Comparison of ENCODE assay signal across 1 cellular context in genomic region chr9:137188490-137189296, GRCh38.
TF ChIP-seq lines count a peak whose summit lies in the region.

A gene with protein sequence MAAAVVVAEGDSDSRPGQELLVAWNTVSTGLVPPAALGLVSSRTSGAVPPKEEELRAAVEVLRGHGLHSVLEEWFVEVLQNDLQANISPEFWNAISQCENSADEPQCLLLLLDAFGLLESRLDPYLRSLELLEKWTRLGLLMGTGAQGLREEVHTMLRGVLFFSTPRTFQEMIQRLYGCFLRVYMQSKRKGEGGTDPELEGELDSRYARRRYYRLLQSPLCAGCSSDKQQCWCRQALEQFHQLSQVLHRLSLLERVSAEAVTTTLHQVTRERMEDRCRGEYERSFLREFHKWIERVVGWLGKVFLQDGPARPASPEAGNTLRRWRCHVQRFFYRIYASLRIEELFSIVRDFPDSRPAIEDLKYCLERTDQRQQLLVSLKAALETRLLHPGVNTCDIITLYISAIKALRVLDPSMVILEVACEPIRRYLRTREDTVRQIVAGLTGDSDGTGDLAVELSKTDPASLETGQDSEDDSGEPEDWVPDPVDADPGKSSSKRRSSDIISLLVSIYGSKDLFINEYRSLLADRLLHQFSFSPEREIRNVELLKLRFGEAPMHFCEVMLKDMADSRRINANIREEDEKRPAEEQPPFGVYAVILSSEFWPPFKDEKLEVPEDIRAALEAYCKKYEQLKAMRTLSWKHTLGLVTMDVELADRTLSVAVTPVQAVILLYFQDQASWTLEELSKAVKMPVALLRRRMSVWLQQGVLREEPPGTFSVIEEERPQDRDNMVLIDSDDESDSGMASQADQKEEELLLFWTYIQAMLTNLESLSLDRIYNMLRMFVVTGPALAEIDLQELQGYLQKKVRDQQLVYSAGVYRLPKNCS (minus strand): TSS chr9:137188560. CDS start chr9:137188532, 28 bp downstream.
A gene with protein sequence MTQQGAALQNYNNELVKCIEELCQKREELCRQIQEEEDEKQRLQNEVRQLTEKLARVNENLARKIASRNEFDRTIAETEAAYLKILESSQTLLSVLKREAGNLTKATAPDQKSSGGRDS (plus strand): TSS chr9:137188676. CDS start chr9:137188727, 51 bp downstream.

TF ChIP-seq in K562, 482 proteins besides CTCF, POLR2A, EP300 and RAD21 (continued from another document and continues in another):
- TF ChIP-seq, protein P1, sequence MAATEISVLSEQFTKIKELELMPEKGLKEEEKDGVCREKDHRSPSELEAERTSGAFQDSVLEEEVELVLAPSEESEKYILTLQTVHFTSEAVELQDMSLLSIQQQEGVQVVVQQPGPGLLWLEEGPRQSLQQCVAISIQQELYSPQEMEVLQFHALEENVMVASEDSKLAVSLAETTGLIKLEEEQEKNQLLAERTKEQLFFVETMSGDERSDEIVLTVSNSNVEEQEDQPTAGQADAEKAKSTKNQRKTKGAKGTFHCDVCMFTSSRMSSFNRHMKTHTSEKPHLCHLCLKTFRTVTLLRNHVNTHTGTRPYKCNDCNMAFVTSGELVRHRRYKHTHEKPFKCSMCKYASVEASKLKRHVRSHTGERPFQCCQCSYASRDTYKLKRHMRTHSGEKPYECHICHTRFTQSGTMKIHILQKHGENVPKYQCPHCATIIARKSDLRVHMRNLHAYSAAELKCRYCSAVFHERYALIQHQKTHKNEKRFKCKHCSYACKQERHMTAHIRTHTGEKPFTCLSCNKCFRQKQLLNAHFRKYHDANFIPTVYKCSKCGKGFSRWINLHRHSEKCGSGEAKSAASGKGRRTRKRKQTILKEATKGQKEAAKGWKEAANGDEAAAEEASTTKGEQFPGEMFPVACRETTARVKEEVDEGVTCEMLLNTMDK (IDR thresholded peaks at IDR 0.05; ENCODE audit: borderline replicate concordance, insufficient read depth, low read depth, low read length, poor library complexity, severe bottlenecking) = peak; percentile 9
- no peak for TF ChIP-seq ZC3H11A (IDR thresholded peaks at IDR 0.05; ENCODE audit: low read depth, low read length)
- TF ChIP-seq, protein P2, sequence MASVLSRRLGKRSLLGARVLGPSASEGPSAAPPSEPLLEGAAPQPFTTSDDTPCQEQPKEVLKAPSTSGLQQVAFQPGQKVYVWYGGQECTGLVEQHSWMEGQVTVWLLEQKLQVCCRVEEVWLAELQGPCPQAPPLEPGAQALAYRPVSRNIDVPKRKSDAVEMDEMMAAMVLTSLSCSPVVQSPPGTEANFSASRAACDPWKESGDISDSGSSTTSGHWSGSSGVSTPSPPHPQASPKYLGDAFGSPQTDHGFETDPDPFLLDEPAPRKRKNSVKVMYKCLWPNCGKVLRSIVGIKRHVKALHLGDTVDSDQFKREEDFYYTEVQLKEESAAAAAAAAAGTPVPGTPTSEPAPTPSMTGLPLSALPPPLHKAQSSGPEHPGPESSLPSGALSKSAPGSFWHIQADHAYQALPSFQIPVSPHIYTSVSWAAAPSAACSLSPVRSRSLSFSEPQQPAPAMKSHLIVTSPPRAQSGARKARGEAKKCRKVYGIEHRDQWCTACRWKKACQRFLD (CRISPR knock-in tag; IDR thresholded peaks at IDR 0.05) = 0 out of 2 replicates have a peak, but pooled peaks have one; percentile 51
- no peak for TF ChIP-seq ZSCAN29 (IDR thresholded peaks at IDR 0.05)
- TF ChIP-seq DIDO1 (tag; IDR thresholded peaks at IDR 0.05; ENCODE audit: low read depth) = peak; percentile 94
- no peak for TF ChIP-seq ZNF830 (CRISPR knock-in tag; IDR thresholded peaks at IDR 0.05)
- peak; percentile 80 for TF ChIP-seq HNRNPL (IDR thresholded peaks at IDR 0.05; ENCODE audit: low read depth, low read length)
- no peak for TF ChIP-seq TRIM25 (IDR thresholded peaks at IDR 0.05; ENCODE audit: borderline replicate concordance)
- TF ChIP-seq KDM2B (CRISPR knock-in tag; IDR thresholded peaks at IDR 0.05) = peak; percentile 6; the same call in 1 of the 2 replicates
- no peak for TF ChIP-seq ZNF785 (CRISPR knock-in tag; IDR thresholded peaks at IDR 0.05)
- TF ChIP-seq ZBTB17 (CRISPR knock-in tag; IDR thresholded peaks at IDR 0.05) = peak; percentile 46; the same call in 1 of the 2 replicates
- peak; percentile 88 for TF ChIP-seq MYC (IDR thresholded peaks at IDR 0.05; ENCODE audit: low read depth, low read length)
- no peak for TF ChIP-seq MYC (CRISPR knock-in tag; IDR thresholded peaks at IDR 0.05; ENCODE audit: borderline replicate concordance, low read depth)
- TF ChIP-seq KLF13 (tag; IDR thresholded peaks at IDR 0.05; ENCODE audit: borderline replicate concordance, low read depth) = no peak; the same call in 1 of the 2 replicates
- TF ChIP-seq SOX6 (IDR thresholded peaks at IDR 0.05) = peak; percentile 59; the same call in 1 of the 2 replicates
- peak; percentile 56 for TF ChIP-seq DACH1 (IDR thresholded peaks at IDR 0.05; ENCODE audit: partially characterized antibody)
- TF ChIP-seq ZSCAN32 (CRISPR knock-in tag; IDR thresholded peaks at IDR 0.05) = no peak
- no peak for TF ChIP-seq MCM2 (IDR thresholded peaks at IDR 0.05; ENCODE audit: low read depth)
- TF ChIP-seq CBFA2T2 (conservative IDR thresholded peaks at IDR 0.05) = no peak
- peak; percentile 36; the same call in 1 of the 2 replicates for TF ChIP-seq MAFK (IDR thresholded peaks at IDR 0.05; ENCODE audit: low read length)
- TF ChIP-seq EGR1 (conservative IDR thresholded peaks at IDR 0.05) = peak; percentile 30; the same call in 1 of the 2 replicates
- peak; percentile 89 for TF ChIP-seq GABPB1 (CRISPR knock-in tag; IDR thresholded peaks at IDR 0.05)
- peak; percentile 74; the same call in 1 of the 2 replicates for TF ChIP-seq ZBTB7A (IDR thresholded peaks at IDR 0.05; ENCODE audit: borderline replicate concordance, control insufficient read depth, low read depth, low read length)
- TF ChIP-seq HNRNPLL (IDR thresholded peaks at IDR 0.05; ENCODE audit: low read depth, low read length, poor library complexity, severe bottlenecking) = peak; percentile 74
- TF ChIP-seq, protein P3, sequence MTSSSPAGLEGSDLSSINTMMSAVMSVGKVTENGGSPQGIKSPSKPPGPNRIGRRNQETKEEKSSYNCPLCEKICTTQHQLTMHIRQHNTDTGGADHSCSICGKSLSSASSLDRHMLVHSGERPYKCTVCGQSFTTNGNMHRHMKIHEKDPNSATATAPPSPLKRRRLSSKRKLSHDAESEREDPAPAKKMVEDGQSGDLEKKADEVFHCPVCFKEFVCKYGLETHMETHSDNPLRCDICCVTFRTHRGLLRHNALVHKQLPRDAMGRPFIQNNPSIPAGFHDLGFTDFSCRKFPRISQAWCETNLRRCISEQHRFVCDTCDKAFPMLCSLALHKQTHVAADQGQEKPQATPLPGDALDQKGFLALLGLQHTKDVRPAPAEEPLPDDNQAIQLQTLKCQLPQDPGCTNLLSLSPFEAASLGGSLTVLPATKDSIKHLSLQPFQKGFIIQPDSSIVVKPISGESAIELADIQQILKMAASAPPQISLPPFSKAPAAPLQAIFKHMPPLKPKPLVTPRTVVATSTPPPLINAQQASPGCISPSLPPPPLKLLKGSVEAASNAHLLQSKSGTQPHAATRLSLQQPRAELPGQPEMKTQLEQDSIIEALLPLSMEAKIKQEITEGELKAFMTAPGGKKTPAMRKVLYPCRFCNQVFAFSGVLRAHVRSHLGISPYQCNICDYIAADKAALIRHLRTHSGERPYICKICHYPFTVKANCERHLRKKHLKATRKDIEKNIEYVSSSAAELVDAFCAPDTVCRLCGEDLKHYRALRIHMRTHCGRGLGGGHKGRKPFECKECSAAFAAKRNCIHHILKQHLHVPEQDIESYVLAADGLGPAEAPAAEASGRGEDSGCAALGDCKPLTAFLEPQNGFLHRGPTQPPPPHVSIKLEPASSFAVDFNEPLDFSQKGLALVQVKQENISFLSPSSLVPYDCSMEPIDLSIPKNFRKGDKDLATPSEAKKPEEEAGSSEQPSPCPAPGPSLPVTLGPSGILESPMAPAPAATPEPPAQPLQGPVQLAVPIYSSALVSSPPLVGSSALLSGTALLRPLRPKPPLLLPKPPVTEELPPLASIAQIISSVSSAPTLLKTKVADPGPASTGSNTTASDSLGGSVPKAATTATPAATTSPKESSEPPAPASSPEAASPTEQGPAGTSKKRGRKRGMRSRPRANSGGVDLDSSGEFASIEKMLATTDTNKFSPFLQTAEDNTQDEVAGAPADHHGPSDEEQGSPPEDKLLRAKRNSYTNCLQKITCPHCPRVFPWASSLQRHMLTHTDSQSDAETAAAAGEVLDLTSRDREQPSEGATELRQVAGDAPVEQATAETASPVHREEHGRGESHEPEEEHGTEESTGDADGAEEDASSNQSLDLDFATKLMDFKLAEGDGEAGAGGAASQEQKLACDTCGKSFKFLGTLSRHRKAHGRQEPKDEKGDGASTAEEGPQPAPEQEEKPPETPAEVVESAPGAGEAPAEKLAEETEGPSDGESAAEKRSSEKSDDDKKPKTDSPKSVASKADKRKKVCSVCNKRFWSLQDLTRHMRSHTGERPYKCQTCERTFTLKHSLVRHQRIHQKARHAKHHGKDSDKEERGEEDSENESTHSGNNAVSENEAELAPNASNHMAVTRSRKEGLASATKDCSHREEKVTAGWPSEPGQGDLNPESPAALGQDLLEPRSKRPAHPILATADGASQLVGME (CRISPR knock-in tag; IDR thresholded peaks at IDR 0.05) = no peak; the same call in 1 of the 2 replicates
- TF ChIP-seq CBX2 (IDR thresholded peaks at IDR 0.05; ENCODE audit: insufficient read depth, low read length, poor library complexity, severe bottlenecking) = no peak
- no peak for TF ChIP-seq ZNF354B (CRISPR knock-in tag; IDR thresholded peaks at IDR 0.05)
- peak; percentile 91; the same call in 1 of the 2 replicates for TF ChIP-seq PHF8 (IDR thresholded peaks at IDR 0.05; ENCODE audit: borderline replicate concordance, low read length)
- peak; percentile 22; the same call in 1 of the 2 replicates for TF ChIP-seq ZNF24 (IDR thresholded peaks at IDR 0.05)
- peak; percentile 95 to 96; a peak in 3 of 4 replicates for TF ChIP-seq SIN3A (IDR thresholded peaks at IDR 0.05; ENCODE audit: borderline replicate concordance in 2 of 2, control insufficient read depth in 1 of 2, low read depth in 2 of 2, low read length in 2 of 2)
- TF ChIP-seq ZNF668 (CRISPR knock-in tag; IDR thresholded peaks at IDR 0.05) = no peak
- TF ChIP-seq ZBTB1 (CRISPR knock-in tag; IDR thresholded peaks at IDR 0.05; ENCODE audit: borderline replicate concordance, low read depth) = no peak
- peak; percentile 100 for TF ChIP-seq CREB1 (IDR thresholded peaks at IDR 0.05)
- TF ChIP-seq CREB1 (CRISPR knock-in tag; IDR thresholded peaks at IDR 0.05) = peak; percentile 100
- no peak for TF ChIP-seq PYGO2 (tag; IDR thresholded peaks at IDR 0.05)
- no peak for TF ChIP-seq HEY1 (CRISPR knock-in tag; IDR thresholded peaks at IDR 0.05; ENCODE audit: borderline replicate concordance)
- no peak for TF ChIP-seq ZNF184 (CRISPR knock-in tag; IDR thresholded peaks at IDR 0.05)
- peak; percentile 92 for TF ChIP-seq RBBP5 (IDR thresholded peaks at IDR 0.05; ENCODE audit: borderline replicate concordance, insufficient read depth, low read length, poor library complexity, severe bottlenecking)
- no peak for TF ChIP-seq ZNF445 (CRISPR knock-in tag; IDR thresholded peaks at IDR 0.05; ENCODE audit: low read depth)
- peak; percentile 86 for TF ChIP-seq NKRF (IDR thresholded peaks at IDR 0.05; ENCODE audit: borderline replicate concordance)
- TF ChIP-seq, protein P4, sequence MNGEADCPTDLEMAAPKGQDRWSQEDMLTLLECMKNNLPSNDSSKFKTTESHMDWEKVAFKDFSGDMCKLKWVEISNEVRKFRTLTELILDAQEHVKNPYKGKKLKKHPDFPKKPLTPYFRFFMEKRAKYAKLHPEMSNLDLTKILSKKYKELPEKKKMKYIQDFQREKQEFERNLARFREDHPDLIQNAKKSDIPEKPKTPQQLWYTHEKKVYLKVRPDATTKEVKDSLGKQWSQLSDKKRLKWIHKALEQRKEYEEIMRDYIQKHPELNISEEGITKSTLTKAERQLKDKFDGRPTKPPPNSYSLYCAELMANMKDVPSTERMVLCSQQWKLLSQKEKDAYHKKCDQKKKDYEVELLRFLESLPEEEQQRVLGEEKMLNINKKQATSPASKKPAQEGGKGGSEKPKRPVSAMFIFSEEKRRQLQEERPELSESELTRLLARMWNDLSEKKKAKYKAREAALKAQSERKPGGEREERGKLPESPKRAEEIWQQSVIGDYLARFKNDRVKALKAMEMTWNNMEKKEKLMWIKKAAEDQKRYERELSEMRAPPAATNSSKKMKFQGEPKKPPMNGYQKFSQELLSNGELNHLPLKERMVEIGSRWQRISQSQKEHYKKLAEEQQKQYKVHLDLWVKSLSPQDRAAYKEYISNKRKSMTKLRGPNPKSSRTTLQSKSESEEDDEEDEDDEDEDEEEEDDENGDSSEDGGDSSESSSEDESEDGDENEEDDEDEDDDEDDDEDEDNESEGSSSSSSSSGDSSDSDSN (IDR thresholded peaks at IDR 0.05; ENCODE audit: borderline replicate concordance in 1 of 2, low read depth in 2 of 2, low read length in 2 of 2) = peak; percentile 33 to 90; a peak in 2 of 4 replicates
- no peak for TF ChIP-seq POLR3A (IDR thresholded peaks at IDR 0.05; ENCODE audit: borderline replicate concordance, extremely low read depth, insufficient read depth, insufficient read length)
